Comparison of ENCODE assay signal across 34 cellular contexts in the genomic region with DNA sequence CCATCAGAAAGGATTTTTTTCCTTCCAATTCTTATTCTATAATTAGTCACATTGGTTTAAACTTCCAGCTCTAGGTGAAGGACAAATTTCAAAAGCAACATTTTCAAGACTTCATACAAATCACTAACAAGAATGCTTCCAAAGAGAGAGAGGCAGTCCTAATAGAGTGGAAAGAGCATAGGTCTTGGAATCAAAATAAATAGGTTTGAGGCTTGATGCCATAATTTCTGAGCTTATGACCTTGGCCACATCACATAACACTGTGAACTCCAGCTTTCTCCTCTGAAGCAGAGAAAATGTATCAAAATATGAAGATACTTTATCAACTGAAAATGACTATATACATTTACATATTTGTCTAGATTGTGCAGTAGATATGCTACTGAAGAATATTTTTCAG.
"Had no signal": no experiment of that assay in that cellular context is flagged by ENCODE, and none has a peak within 500 bp of the region (broad histone marks: within the 10 kb centered on the region; RNA-seq: fewer than 3 reads in every experiment).

No MANE protein-coding gene starts in this region.

- H3K36me3 ChIP-seq: MG63 had no signal

- DNase-seq: Karpas-422, Kasumi-1, MG63, MM.1S, MV-4-11, NCI-H1048, NCI-H1092, NCI-H1092 treated with DMSO at 0.1 percent for 48 hours, NCI-H1105, NCI-H1105 treated with DMSO at 0.1 percent for 48 hours, NCI-H1417, NCI-H1417 treated with DMSO at 0.1 percent for 48 hours, NCI-H1436, NCI-H1436 treated with DMSO at 0.1 percent for 48 hours, NCI-H146, NCI-H1694, NCI-H1694 treated with DMSO at 0.1 percent for 48 hours, NCI-H187, NCI-H187 treated with DMSO at 0.1 percent for 48 hours, NCI-H1930, NCI-H2029, NCI-H2029 treated with DMSO at 0.1 percent for 48 hours, NCI-H2081, NCI-H2081 treated with DMSO at 0.1 percent for 48 hours, NCI-H2107, NCI-H2171, NCI-H2171 treated with DMSO at 0.1 percent for 48 hours, NCI-H2227 treated with DMSO at 0.1 percent for 48 hours, NCI-H226, NCI-H345, NCI-H446, NCI-H446 treated with DMSO at 0.1 percent for 48 hours, NCI-H510A, NCI-H510A treated with DMSO at 0.1 percent for 48 hours had no signal

- H3K27me3 ChIP-seq: MG63 had no signal

- H3K9me3 ChIP-seq: MG63 had no signal

- H3K4me3 ChIP-seq: MG63 had no signal
